In genomic region chr5:154756871-154757646, GRCh38 we compare ENCODE assay signal across 1 cellular context.
TF ChIP-seq lines count a peak whose summit lies in the region.

No MANE protein-coding gene starts in this region.

TF ChIP-seq in K562, 482 proteins besides CTCF, POLR2A, EP300 and RAD21 (continued from another document):
- peak; percentile 27; the same call in 1 of the 2 replicates for TF ChIP-seq POLR2AphosphoS5 (IDR thresholded peaks at IDR 0.05; ENCODE audit: control insufficient read depth, insufficient read depth, low read depth, low read length)
- no peak for TF ChIP-seq ZNF699 (CRISPR knock-in tag; IDR thresholded peaks at IDR 0.05; ENCODE audit: insufficient replicate concordance)
- no peak for TF ChIP-seq FOSL1 (tag; conservative IDR thresholded peaks at IDR 0.05)
- TF ChIP-seq DNMT1 (IDR thresholded peaks at IDR 0.05), result no peak
- no peak for TF ChIP-seq ATF3 (IDR thresholded peaks at IDR 0.05)
- no peak for TF ChIP-seq ATF3 (CRISPR knock-in tag; conservative IDR thresholded peaks at IDR 0.05)
- TF ChIP-seq HDAC8 (tag; IDR thresholded peaks at IDR 0.05), result no peak
- TF ChIP-seq ATF1 (CRISPR knock-in tag; IDR thresholded peaks at IDR 0.05), result no peak
- TF ChIP-seq ATF1 (tag; IDR thresholded peaks at IDR 0.05), result peak; percentile 33; the same call in 1 of the 2 replicates
- peak; percentile 78 for TF ChIP-seq NKRF (IDR thresholded peaks at IDR 0.05; ENCODE audit: borderline replicate concordance)
- no peak for TF ChIP-seq PHTF2 (CRISPR knock-in tag; IDR thresholded peaks at IDR 0.05)
- no peak for TF ChIP-seq EWSR1 (IDR thresholded peaks at IDR 0.05; ENCODE audit: borderline replicate concordance, low read depth, partially characterized antibody)
- no peak for TF ChIP-seq NR0B1 (IDR thresholded peaks at IDR 0.05; ENCODE audit: partially characterized antibody)
- no peak for TF ChIP-seq CBX3 (IDR thresholded peaks at IDR 0.05; ENCODE audit: borderline replicate concordance in 1 of 2, low read length in 2 of 2)
- TF ChIP-seq ZBTB1 (CRISPR knock-in tag; IDR thresholded peaks at IDR 0.05; ENCODE audit: borderline replicate concordance, low read depth), result no peak
- no peak for TF ChIP-seq XRCC5 (IDR thresholded peaks at IDR 0.05; ENCODE audit: low read depth, low read length)
- TF ChIP-seq PHF21A (IDR thresholded peaks at IDR 0.05; ENCODE audit: borderline replicate concordance, low read depth), result no peak
- TF ChIP-seq SNRNP70 (optimal IDR thresholded peaks at IDR 0.05; ENCODE audit: low read depth, low read length), result no peak
- TF ChIP-seq CREM (IDR thresholded peaks at IDR 0.05; ENCODE audit: low read depth), result peak; percentile 30; the same call in 1 of the 2 replicates
- no peak for TF ChIP-seq MED1 (CRISPR knock-in tag; IDR thresholded peaks at IDR 0.05; ENCODE audit: borderline replicate concordance)
- TF ChIP-seq MITF (IDR thresholded peaks at IDR 0.05), result peak; percentile 79
- TF ChIP-seq SMARCC2 (IDR thresholded peaks at IDR 0.05; ENCODE audit: low read depth), result no peak
- TF ChIP-seq NR2C2 (CRISPR knock-in tag; IDR thresholded peaks at IDR 0.05), result no peak
- no peak for TF ChIP-seq NR2C2 (tag; IDR thresholded peaks at IDR 0.05)
- no peak for TF ChIP-seq DLX4 (CRISPR knock-in tag; IDR thresholded peaks at IDR 0.05)
- no peak for TF ChIP-seq SMARCA5 (IDR thresholded peaks at IDR 0.05)
- TF ChIP-seq ZNF695 (CRISPR knock-in tag; IDR thresholded peaks at IDR 0.05), result no peak
- no peak for TF ChIP-seq NFYB (IDR thresholded peaks at IDR 0.05; ENCODE audit: extremely low read depth, insufficient read length)
- peak; percentile 6; the same call in 1 of the 2 replicates for TF ChIP-seq CBFA2T3 (IDR thresholded peaks at IDR 0.05)
- no peak for TF ChIP-seq ZNF589 (CRISPR knock-in tag; IDR thresholded peaks at IDR 0.05; ENCODE audit: low read depth)
- TF ChIP-seq CBFB (CRISPR knock-in tag; IDR thresholded peaks at IDR 0.05), result no peak
- no peak for TF ChIP-seq POLR2H (tag; IDR thresholded peaks at IDR 0.05; ENCODE audit: low read depth)
- no peak for TF ChIP-seq TSHZ1 (CRISPR knock-in tag; IDR thresholded peaks at IDR 0.05)
- TF ChIP-seq HOMEZ (CRISPR knock-in tag; IDR thresholded peaks at IDR 0.05), result no peak
- TF ChIP-seq GMEB1 (CRISPR knock-in tag; IDR thresholded peaks at IDR 0.05), result peak; percentile 20; the same call in 1 of the 2 replicates
- peak; percentile 58; the same call in 1 of the 2 replicates for TF ChIP-seq KAT7 (CRISPR knock-in tag; IDR thresholded peaks at IDR 0.05; ENCODE audit: borderline replicate concordance)
- TF ChIP-seq EHMT2 (IDR thresholded peaks at IDR 0.05), result no peak
- no peak for TF ChIP-seq CUX1 (CRISPR knock-in tag; IDR thresholded peaks at IDR 0.05)
- TF ChIP-seq ZNF696 (CRISPR knock-in tag; conservative IDR thresholded peaks at IDR 0.05), result no peak
- 0 out of 2 replicates have a peak, but pooled peaks have one; percentile 17 for TF ChIP-seq HDAC2 (IDR thresholded peaks at IDR 0.05)
- no peak for TF ChIP-seq SIRT6 (IDR thresholded peaks at IDR 0.05; ENCODE audit: low read depth, low read length)
- peak; percentile 52 for TF ChIP-seq VEZF1 (CRISPR knock-in tag; IDR thresholded peaks at IDR 0.05)
TF ChIP-seq in K562: peak in this region for 59.
